Comparison of ENCODE assay signal across 14 cellular contexts in the genomic region with DNA sequence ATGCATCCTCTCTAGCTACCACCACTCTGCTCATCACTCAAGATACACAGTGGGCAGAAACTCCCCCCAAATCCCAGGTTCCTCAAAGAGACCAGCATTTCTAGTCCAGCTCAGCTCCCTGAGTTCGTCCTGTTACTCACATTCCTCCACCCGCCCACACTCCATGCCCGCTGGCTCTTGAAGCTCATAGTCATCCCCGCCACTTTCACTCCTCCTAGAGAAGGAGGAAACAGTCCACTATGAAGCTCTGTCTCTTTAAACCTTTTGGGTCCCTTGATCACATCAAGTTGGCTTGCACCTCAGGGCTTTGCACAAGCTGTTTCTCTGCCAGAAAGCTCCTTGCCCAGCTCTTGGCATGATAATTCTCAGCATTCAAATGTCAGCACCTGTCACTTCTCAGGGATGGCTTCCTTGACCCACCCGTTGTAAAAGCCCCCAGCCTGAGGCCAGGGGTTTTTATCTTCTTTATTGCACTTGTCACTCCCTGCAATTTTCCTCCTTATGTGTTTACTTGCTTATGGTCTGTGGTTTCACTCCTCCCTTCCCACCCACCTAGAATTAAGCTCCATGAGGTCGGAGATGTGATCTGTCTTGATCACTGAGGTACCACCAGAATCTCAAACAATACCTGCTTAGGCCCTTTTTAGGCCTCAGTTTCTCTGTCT.
DNase-seq lines count a peak whose midpoint lies in the region; FAIRE-seq and TF ChIP-seq lines count a peak whose summit lies in the region.
"Had no signal": no experiment of that assay in that cellular context is flagged by ENCODE, and none has a peak within 500 bp of the region (broad histone marks: within the 10 kb centered on the region; RNA-seq: fewer than 3 reads in every experiment).

No MANE protein-coding gene starts in this region.

- H3K36me3 ChIP-seq in tibial nerve, result no peaks in the 10 kb centered on the region
- H3K36me3 ChIP-seq: esophagus squamous epithelium had no signal

- H3K4me1 Mint-ChIP-seq in nephron progenitor cell, result peaks cover 25% of the 10 kb centered on the region

- H3K27me3 Mint-ChIP-seq in nephron progenitor cell (ENCODE audit: low read depth, poor library complexity), result peaks cover 37% of the 10 kb centered on the region

- DNase-seq in Daoy (ENCODE audit: low read depth) (peak; percentile 75), RPMI7951 (ENCODE audit: low read depth) (peak; percentile 63), epithelial cell of esophagus (ENCODE audit: low read depth) (peak; percentile 90), nephron progenitor cell (peak; percentile 10), NCI-H1417 treated with DMSO at 0.1 percent for 48 hours (lab: John Stamatoyannopoulos, UW) (no peak), tibial nerve (ENCODE audit: low spot score in 2 of 2) (no peak), frontal cortex (ENCODE audit: low spot score in 2 of 2) (no peak)
- no peak for DNase-seq in activated naive CD4-positive, alpha-beta T cell treated with Interleukin-2 at 50 U/mL for 16 hours
- DNase-seq: esophagus squamous epithelium; NCI-H1048; NCI-H526 treated with DMSO at 0.1 percent for 48 hours; stimulated activated naive CD4-positive, alpha-beta T cell; WERI-Rb-1 had no signal

- H3K4me3 Mint-ChIP-seq in nephron progenitor cell, result no peak overlapping the region
- H3K4me3 Mint-ChIP-seq: brain had no signal

- no peak overlapping the region for H3K27ac ChIP-seq in tibial nerve
- H3K27ac ChIP-seq: esophagus squamous epithelium, WERI-Rb-1 had no signal

- H3K9me3 Mint-ChIP-seq in nephron progenitor cell, result peaks cover 28% of the 10 kb centered on the region

- no peaks in the 10 kb centered on the region for H3K27me3 ChIP-seq in tibial nerve

- H3K9me3 ChIP-seq in tibial nerve, result peaks cover 0 to 20% (median 6%) of the 10 kb centered on the region in 4 donors

- H3K36me3 Mint-ChIP-seq in nephron progenitor cell (ENCODE audit: low read depth), result peaks cover 3% of the 10 kb centered on the region

- TF ChIP-seq CTCF in epithelial cell of esophagus (IDR thresholded peaks at IDR 0.05; ENCODE audit: insufficient read depth, low read depth, low read length, missing control alignments), result no peak
- no peak for TF ChIP-seq CTCF in nephron progenitor cell (IDR thresholded peaks at IDR 0.05)
- TF ChIP-seq CTCF in tibial nerve (IDR thresholded peaks at IDR 0.05), result no peak

- 29 to 36% methylated on average over 6 of the region's 6 CpGs for WGBS in tibial nerve, 2 donors

- H3K27ac Mint-ChIP-seq in nephron progenitor cell, result no peak overlapping the region

- H3K4me3 ChIP-seq in epithelial cell of esophagus (ENCODE audit: low read length), result no peak overlapping the region
- no peak overlapping the region for H3K4me3 ChIP-seq in tibial nerve
- H3K4me3 ChIP-seq: esophagus squamous epithelium had no signal

- H3K4me1 ChIP-seq in tibial nerve, result peaks cover 0 to 15% (median 0%) of the 10 kb centered on the region in 4 donors
- H3K4me1 ChIP-seq: esophagus squamous epithelium had no signal

- FAIRE-seq in frontal cortex (lab: Jason Lieb, UNC), result no peak

- no peak for TF ChIP-seq POLR2A in tibial nerve (IDR thresholded peaks at IDR 0.05)

- no peak for TF ChIP-seq EP300 in tibial nerve (IDR thresholded peaks at IDR 0.05)

Comparison
In these comparisons a context has a peak if more than half of its experiments do, and no peak if none do; other contexts are left out.
1. DNase-seq: peak in Daoy (single experiment), RPMI7951 (single experiment), epithelial cell of esophagus (single experiment) and nephron progenitor cell (single experiment); none in NCI-H1417 treated with DMSO at 0.1 percent for 48 hours (single experiment), tibial nerve (0 of 2), frontal cortex (0 of 2) and activated naive CD4-positive, alpha-beta T cell treated with Interleukin-2 at 50 U/mL for 16 hours (single experiment).